In genomic region chr18:64974378-64975125, GRCh38 we compare ENCODE assay signal across 16 cellular contexts.
"Had no signal": no experiment of that assay in that cellular context is flagged by ENCODE, and none has a peak within 500 bp of the region (broad histone marks: within the 10 kb centered on the region; RNA-seq: fewer than 3 reads in every experiment).

No MANE protein-coding gene starts in this region.

- DNase-seq: activated CD4-positive, alpha-beta T cell treated with anti-CD3 and anti-CD28 coated beads, Interleukin-2, amount 50 U/mL, for 1 hour; activated CD8-positive, alpha-beta memory T cell treated with anti-CD3 and anti-CD28 coated beads for 24 hours; activated naive CD4-positive, alpha-beta T cell; activated naive CD8-positive, alpha-beta T cell treated with anti-CD3 and anti-CD28 coated beads, Interleukin-2, amount 10 ng/mL, durations not matched to agents 7 days and 5 days; cerebellar nuclear complex; effector CD8-positive, alpha-beta T cell; immature natural killer cell; lower lobe of right lung; ovary; stimulated activated CD4-positive, alpha-beta T cell treated with anti-CD3 and anti-CD28 coated beads, Interleukin-12 subunit alpha, Interleukin-12 subunit beta, amount 100 ng/mL, for 4 hours; stimulated activated CD4-positive, alpha-beta T cell treated with anti-CD3 and anti-CD28 coated beads, Interleukin-2, amount 100 ng/mL, for 24 hours; stomach; testis had no signal

- H3K4me3 ChIP-seq: lower lobe of right lung, ovary, stomach, testis had no signal

- H3K9me3 ChIP-seq: lower lobe of right lung, ovary, stomach, testis had no signal

- H3K4me1 ChIP-seq: lower lobe of right lung, stomach, testis had no signal

- ATAC-seq: activated CD4-positive, CD25-positive, alpha-beta regulatory T cell treated with anti-CD3 and anti-CD28 coated beads, Interleukin-2, amount 50 U/mL, for 24 hours; lower lobe of right lung had no signal

- H3K27ac ChIP-seq: lower lobe of right lung, ovary, stomach, testis had no signal

- FAIRE-seq: endothelial cell of umbilical vein, frontal cortex had no signal

- H3K27me3 ChIP-seq: ovary, stomach, testis had no signal

- H3K36me3 ChIP-seq: lower lobe of right lung, ovary, stomach had no signal
